ENCODE assay signal across 8 cellular contexts in the genomic region with DNA sequence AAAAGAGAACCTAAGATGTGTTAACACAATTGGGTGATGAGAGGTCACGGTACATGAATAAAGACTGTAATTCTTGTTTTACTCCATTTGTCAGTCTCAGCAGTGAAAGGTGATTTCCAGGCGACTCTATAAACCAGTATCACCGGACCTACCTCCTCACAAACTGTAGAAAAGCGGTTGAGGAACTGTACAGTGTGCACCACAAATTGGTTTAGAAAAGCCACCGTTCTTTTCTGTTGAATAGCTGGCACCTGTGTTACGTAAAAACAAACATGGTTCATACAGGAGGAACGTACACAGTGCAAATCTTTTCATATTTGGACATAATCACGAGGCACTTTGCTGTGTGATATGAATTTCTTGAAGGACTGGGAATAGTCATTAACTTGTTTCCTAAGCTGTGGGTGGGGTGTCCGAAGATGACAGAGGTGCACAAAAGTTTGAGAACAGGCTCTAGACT. TPM values are rescaled to one million over a fixed set of nuclear protein-coding genes. Genes with fewer than 3 reads are reported as not detected.
A peak's percentile ranks its signal among the peaks of the same experiment; 100 is the strongest.
DNase-seq lines count a peak whose midpoint lies in the region; ATAC-seq and TF ChIP-seq lines count a peak whose summit lies in the region.

No MANE protein-coding gene starts in this region.

- no peak overlapping the region for H4K5ac ChIP-seq in H9 (ENCODE audit: insufficient read length, low read depth, low read length)

- H3K23me2 ChIP-seq in H9 (ENCODE audit: insufficient read length, low read depth, low read length, poor library complexity, severe bottlenecking) = no peaks in the 10 kb centered on the region

- peak overlapping the region; percentile 95 to 97 for H3K4me3 Mint-ChIP-seq in H9
- H3K4me3 Mint-ChIP-seq in chondrocyte (ENCODE audit: unreplicated experiment) = peak overlapping the region; percentile 97

- H3K79me1 ChIP-seq in H9 (ENCODE audit: insufficient read depth, low read depth, low read length, poor library complexity, severe bottlenecking) = no peaks in the 10 kb centered on the region

- no peak overlapping the region for H2AK5ac ChIP-seq in H9 (ENCODE audit: insufficient read length, low read length)

- no peak overlapping the region for H2BK15ac ChIP-seq in H9 (ENCODE audit: low read depth, low read length)

- H3K9me3 Mint-ChIP-seq in H9 = no peaks in the 10 kb centered on the region
- peaks cover 4% of the 10 kb centered on the region for H3K9me3 Mint-ChIP-seq in chondrocyte (ENCODE audit: low read depth)

- no peak overlapping the region for H2BK12ac ChIP-seq in H9 (ENCODE audit: insufficient read length, low read depth, low read length)

- no peaks in the 10 kb centered on the region for H4K20me1 ChIP-seq in H9 (ENCODE audit: control insufficient read depth, insufficient read depth, insufficient read length)

- peak overlapping the region; percentile 83 for H3K4me2 ChIP-seq in H9 (ENCODE audit: insufficient read depth, insufficient read length, low read length)

- no peak for TF ChIP-seq EP300 in upper lobe of left lung (IDR thresholded peaks at IDR 0.05)

- ATAC-seq in GM18502 (IDR thresholded peaks at IDR 0.05; ENCODE audit: poor library complexity, unreplicated experiment) (peak; percentile 47), upper lobe of left lung (ENCODE audit: low FRiP score in 2 of 2) (peak in 1 of 2 donors; percentile 58)

- H3T11ph ChIP-seq in H9 (ENCODE audit: low read length) = no peak overlapping the region

- no peak overlapping the region for H3K4ac ChIP-seq in H9 (ENCODE audit: low read depth, low read length)

- no peak overlapping the region for H4K8ac ChIP-seq in H9 (replicated peaks; ENCODE audit: insufficient read length, low read depth, low read length)

- peaks cover 6 to 8% of the 10 kb centered on the region in 2 experiments; a peak in 3 of 4 replicates for H3K4me1 Mint-ChIP-seq in H9
- peaks cover 10% of the 10 kb centered on the region for H3K4me1 Mint-ChIP-seq in chondrocyte (ENCODE audit: low read depth)

- H3K4me1 ChIP-seq in H9 (ENCODE audit: insufficient read depth, low read length) (no peaks in the 10 kb centered on the region), upper lobe of left lung (peaks cover 0 to 13% (median 2%) of the 10 kb centered on the region in 4 donors)

- H3K27me3 ChIP-seq in H9 (ENCODE audit: insufficient read depth, low read length) (no peaks in the 10 kb centered on the region), upper lobe of left lung (no peaks in the 10 kb centered on the region)

- no peak overlapping the region for H3K23ac ChIP-seq in H9 (ENCODE audit: insufficient read length, low read depth, low read length)

- no peak overlapping the region for H3K56ac ChIP-seq in H9 (ENCODE audit: insufficient read length, low read depth, low read length)

- peak overlapping the region; percentile 71 for H3K9ac ChIP-seq in H9 (ENCODE audit: extremely low read depth, insufficient read length, low read length)

- no peak overlapping the region for H4K91ac ChIP-seq in H9 (ENCODE audit: insufficient read length, low read depth, low read length)

- no peak overlapping the region for H2BK20ac ChIP-seq in H9 (ENCODE audit: low read depth, low read length, poor library complexity, severe bottlenecking)

- no CpG with 5 or more reads among the region's 9 CpGs for WGBS in H9 (ENCODE audit: extremely low coverage, insufficient read length, low lambda C conversion rate)
- 16 to 27% methylated on average over 9 of the region's 9 CpGs for WGBS in upper lobe of left lung, 2 donors

- H3K18ac ChIP-seq in H9 (ENCODE audit: insufficient read length, low read depth, low read length) = no peak overlapping the region

- H3K9me3 ChIP-seq in H9 (ENCODE audit: control insufficient read depth, low read depth, low read length) (no peaks in the 10 kb centered on the region), upper lobe of left lung (no peaks in the 10 kb centered on the region)

- H3K36me3 Mint-ChIP-seq in H9 (ENCODE audit: insufficient read depth in 1 of 3, low read depth in 3 of 3) (no peaks in the 10 kb centered on the region), chondrocyte (ENCODE audit: low read depth) (peaks cover 10% of the 10 kb centered on the region)

- H2BK120ac ChIP-seq in H9 (ENCODE audit: low read depth, low read length, poor library complexity, severe bottlenecking) = no peak overlapping the region

- peaks cover 0 to 17% (median 5%) of the 10 kb centered on the region in 4 donors for H3K36me3 ChIP-seq in upper lobe of left lung

- H3K27me3 Mint-ChIP-seq in H9 (ENCODE audit: low read depth) (no peaks in the 10 kb centered on the region), chondrocyte (ENCODE audit: low read depth) (no peaks in the 10 kb centered on the region)

- H3K79me2 ChIP-seq in H9 (ENCODE audit: insufficient read depth, low read length) = no peaks in the 10 kb centered on the region

- H3K27ac Mint-ChIP-seq in H9 (peak overlapping the region in 1 of 3 experiments; percentile 95; a peak in 2 of 7 replicates), chondrocyte (ENCODE audit: unreplicated experiment) (peak overlapping the region; percentile 89)

- H3K27ac ChIP-seq in H9 (ENCODE audit: insufficient read length, low read depth, low read length) = no peak overlapping the region
- peak overlapping the region; percentile 90 to 95 (median 92) for H3K27ac ChIP-seq in upper lobe of left lung

- peak overlapping the region; percentile 59 to 95 (median 85) for H3K4me3 ChIP-seq in upper lobe of left lung

- DNase-seq in H9 = no peak
- peak; percentile 24 for DNase-seq in NCI-H69 (lab: John Stamatoyannopoulos, UW)
- no peak for DNase-seq in chondrocyte (ENCODE audit: low spot score)
- peak; percentile 17 for DNase-seq in medulla oblongata (ENCODE audit: extremely low spot score)
- no peak for DNase-seq in upper lobe of left lung
- DNase-seq in GM19240 (ENCODE audit: insufficient read length, low spot score) = no peak
- no peak for DNase-seq in activated CD8-positive, alpha-beta memory T cell treated with anti-CD3 and anti-CD28 coated beads for 24 hours

- no peak overlapping the region for H2BK5ac ChIP-seq in H9 (ENCODE audit: insufficient read length, low read length)

- no peak for TF ChIP-seq CTCF in H9 (conservative IDR thresholded peaks at IDR 0.05)
- TF ChIP-seq CTCF in chondrocyte (IDR thresholded peaks at IDR 0.05) = no peak
- no peak for TF ChIP-seq CTCF in upper lobe of left lung (IDR thresholded peaks at IDR 0.05)

- no peak overlapping the region for H2AFZ ChIP-seq in H9 (ENCODE audit: low read length)

- H3K14ac ChIP-seq in H9 (ENCODE audit: insufficient read depth, low read length) = no peak overlapping the region

- TF ChIP-seq POLR2A in upper lobe of left lung (IDR thresholded peaks at IDR 0.05) = no peak

RNA-seq across cellular contexts. Expression of gene WASHC3, which starts 0.7 kb away (rescaled TPM):
- total RNA-seq in H9 (2021) = 14.1 and 14.9 TPM in 2 replicates
- 30.6 to 33.6 TPM (median 33.0 TPM) in 3 replicates for total RNA-seq in chondrocyte
- total RNA-seq in upper lobe of left lung = 100 to 1,000 TPM in 2 of 6 donors, 10 to 100 TPM in 4; 20.5 to 114 (median 46.5) TPM

RNA-seq across cellular contexts. Expression of gene NUP37, which starts 58.8 kb away (rescaled TPM):
- total RNA-seq in H9 (2021) (62.5 and 62.8 TPM in 2 replicates), chondrocyte (17.7 to 25.9 TPM (median 19.7 TPM) in 3 replicates), upper lobe of left lung (10 to 100 TPM in 4 of 6 donors, 1 to 10 TPM in 2; 2.8 to 17.9 (median 14.8) TPM)

RNA-seq across cellular contexts. Expression of gene PARPBP, which starts 58.9 kb away (rescaled TPM):
- 29.0 and 32.1 TPM in 2 replicates for total RNA-seq in H9 (2021)
- total RNA-seq in chondrocyte = 3.8 to 5.2 TPM (median 3.9 TPM) in 3 replicates
- 1 to 10 TPM in 5 of 6 donors, not detected in 1; 1.2 to 3.8 (median 1.8) TPM for total RNA-seq in upper lobe of left lung

Comparison
In these comparisons a context has a peak if more than half of its experiments do, and no peak if none do; other contexts are left out.
1. DNase-seq: peak in NCI-H69 (single experiment) and medulla oblongata (single experiment); none in H9 (single experiment), chondrocyte (single experiment), upper lobe of left lung (0 of 2), GM19240 (single experiment) and activated CD8-positive, alpha-beta memory T cell treated with anti-CD3 and anti-CD28 coated beads for 24 hours (single experiment).